16 cellular contexts compared by ENCODE assay signal in the genomic region with DNA sequence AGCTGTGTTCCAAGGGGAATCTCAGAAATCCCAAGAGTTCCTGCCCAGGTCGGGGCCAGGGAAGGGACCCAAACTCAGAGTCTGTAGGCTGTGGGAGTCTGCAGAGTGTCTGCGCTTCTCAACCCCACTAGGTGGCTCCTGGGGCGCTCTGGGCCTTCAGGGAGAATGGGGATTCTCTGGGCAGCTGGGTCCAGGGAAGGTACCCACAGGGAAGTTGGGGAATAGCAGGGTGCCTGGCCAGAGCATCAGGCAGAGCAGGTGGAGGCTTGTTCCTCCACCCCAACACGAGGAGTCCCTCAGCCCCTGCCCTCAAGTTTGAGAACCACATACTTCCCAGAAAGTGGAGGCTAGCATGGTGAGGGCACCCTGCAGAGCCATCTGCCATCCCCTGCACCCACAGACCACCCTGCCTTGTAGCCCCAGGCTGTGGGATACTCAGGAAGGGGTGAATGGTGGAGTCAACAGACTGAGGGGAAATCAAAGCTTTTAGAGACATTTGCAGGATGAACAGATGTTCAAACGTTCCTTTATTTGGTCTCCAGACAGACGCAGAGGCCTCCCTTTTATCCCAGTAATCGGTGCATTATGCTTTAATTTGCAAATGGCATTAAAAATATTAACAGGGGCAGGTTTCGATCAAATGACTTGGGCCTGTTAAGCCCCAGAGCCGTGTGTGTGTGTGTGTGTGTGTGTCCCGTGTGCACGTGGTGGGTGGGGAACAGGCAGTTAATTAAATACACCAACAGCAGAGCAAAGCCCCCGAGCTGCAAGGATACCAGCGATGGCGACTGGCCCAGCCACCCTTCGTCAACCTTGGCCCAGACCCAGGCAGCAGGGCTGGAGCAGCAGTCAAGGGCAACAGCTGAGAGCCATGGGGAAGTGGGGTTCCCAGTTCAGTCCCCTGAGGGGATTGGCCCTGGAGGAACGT. TPM values are rescaled to one million over a fixed set of nuclear protein-coding genes. Genes with fewer than 3 reads are reported as not detected.
DNase-seq lines count a peak whose midpoint lies in the region; ATAC-seq and TF ChIP-seq lines count a peak whose summit lies in the region.
"Had no signal": no experiment of that assay in that cellular context is flagged by ENCODE, and none has a peak within 500 bp of the region (broad histone marks: within the 10 kb centered on the region; RNA-seq: fewer than 3 reads in every experiment).

No MANE protein-coding gene starts in this region.

- no peaks in the 10 kb centered on the region for H3K79me1 ChIP-seq in neuronal stem cell (ENCODE audit: low read depth, low read length)

- H3K9ac ChIP-seq in neuronal stem cell (ENCODE audit: low read depth, low read length, poor library complexity) (peak overlapping the region; percentile 75), colonic mucosa (ENCODE audit: low read depth in 2 of 2, low read length in 2 of 2) (no peak overlapping the region)

- peak overlapping the region; percentile 58 for H3K14ac ChIP-seq in neuronal stem cell (ENCODE audit: low read length)

- H3K4me3 ChIP-seq in body of pancreas (no peak overlapping the region), neuronal stem cell (ENCODE audit: low read length in 2 of 2) (no peak overlapping the region), colonic mucosa (no peak overlapping the region)

- TF ChIP-seq POLR2A in body of pancreas (IDR thresholded peaks at IDR 0.05) = no peak

- peak overlapping the region; percentile 59 for H3K23ac ChIP-seq in neuronal stem cell (ENCODE audit: low read depth, low read length, poor library complexity)

- H3K4me1 ChIP-seq in body of pancreas (peaks cover 64% of the 10 kb centered on the region), neuronal stem cell (ENCODE audit: control insufficient read depth in 2 of 2, insufficient read depth in 1 of 2, low read depth in 1 of 2, low read length in 2 of 2) (peaks cover 2 to 22% of the 10 kb centered on the region in 2 donors), colonic mucosa (no peaks in the 10 kb centered on the region)

- intact Hi-C loops in body of pancreas (cut with DNase I) = no loop called here
- intact Hi-C loops in colonic mucosa (cut with DNase I) = no loop called here

- peak overlapping the region; percentile 78 for H2BK5ac ChIP-seq in neuronal stem cell (ENCODE audit: low read length)

- peak overlapping the region; percentile 54 for H2BK15ac ChIP-seq in neuronal stem cell (ENCODE audit: low read length)

- WGBS in body of pancreas, 2 donors = 48 to 60% methylated on average over 13 to 16 of the region's 16 CpGs
- no CpG with 5 or more reads among the region's 16 CpGs for WGBS in neuronal stem cell (ENCODE audit: extremely low coverage in 2 of 2, insufficient read length in 2 of 2, insufficient replicate concordance in 1 of 2), 2 donors

- peak; percentile 81 for DNase-seq in DMS 273 (lab: John Stamatoyannopoulos, UW; ENCODE audit: unreplicated experiment)
- DNase-seq in NCI-H2171 treated with DMSO at 0.1 percent for 48 hours (lab: John Stamatoyannopoulos, UW) = peak; percentile 44
- DNase-seq in body of pancreas = peak; percentile 57 to 79 (median 69)
- DNase-seq in neuronal stem cell (ENCODE audit: low spot score) = no peak
- no peak for DNase-seq in colonic mucosa
- DNase-seq: activated CD4-positive, alpha-beta T cell treated with anti-CD3 and anti-CD28 coated beads, Interleukin-2, amount 50 U/mL, for 1 hour; aorta; CD4-positive, alpha-beta memory T cell; effector CD4-positive, alpha-beta T cell; glutamatergic neuron; kidney glomerular epithelial cell; naive B cell had no signal

- H3K27ac ChIP-seq in body of pancreas (peak overlapping the region in 3 of 4 donors; percentile 25 to 81 (median 48)), neuronal stem cell (replicated peaks; ENCODE audit: low read length) (no peak overlapping the region), colonic mucosa (no peak overlapping the region)

- no peak overlapping the region for H2BK12ac ChIP-seq in neuronal stem cell (ENCODE audit: low read length)

- H2BK120ac ChIP-seq in neuronal stem cell (ENCODE audit: low read depth, low read length) = no peak overlapping the region

- H3K27me3 ChIP-seq in body of pancreas (no peaks in the 10 kb centered on the region), neuronal stem cell (ENCODE audit: control insufficient read depth in 3 of 3, insufficient read depth in 3 of 3, low read depth in 1 of 3, low read length in 3 of 3) (no peaks in the 10 kb centered on the region), colonic mucosa (no peaks in the 10 kb centered on the region)

- ATAC-seq in body of pancreas (peak; percentile 45), HG03095 (IDR thresholded peaks at IDR 0.05; ENCODE audit: unreplicated experiment) (no peak), GM18517 (IDR thresholded peaks at IDR 0.05; ENCODE audit: unreplicated experiment) (no peak)
- ATAC-seq: sciatic nerve had no signal

- H3K4me2 ChIP-seq in neuronal stem cell (ENCODE audit: insufficient read depth, low read length, poor library complexity, severe bottlenecking) = no peak overlapping the region

- H4K8ac ChIP-seq in neuronal stem cell (ENCODE audit: low read depth, low read length) = no peak overlapping the region

- peak overlapping the region; percentile 86 for H4K91ac ChIP-seq in neuronal stem cell (ENCODE audit: low read depth, low read length, poor library complexity)

- H2AK5ac ChIP-seq in neuronal stem cell (ENCODE audit: low read depth, low read length) = peak overlapping the region; percentile 94

- no peak overlapping the region for H3K4ac ChIP-seq in neuronal stem cell (ENCODE audit: low read length)

- H2AFZ ChIP-seq in neuronal stem cell (ENCODE audit: low read length) = no peak overlapping the region

- H3K36me3 ChIP-seq in body of pancreas (replicated peaks in 1 of 2; ENCODE audit: insufficient read depth in 1 of 2, low read depth in 2 of 2) (no peaks in the 10 kb centered on the region), neuronal stem cell (replicated peaks in 1 of 2; ENCODE audit: control insufficient read depth in 2 of 2, insufficient read depth in 2 of 2, low read length in 2 of 2) (no peaks in the 10 kb centered on the region), colonic mucosa (no peaks in the 10 kb centered on the region)

- H3K18ac ChIP-seq in neuronal stem cell (ENCODE audit: low read length) = peak overlapping the region; percentile 27

- H3K9me3 ChIP-seq in body of pancreas (no peaks in the 10 kb centered on the region), neuronal stem cell (replicated peaks in 1 of 2; ENCODE audit: control insufficient read depth in 2 of 2, insufficient read depth in 1 of 2, low read depth in 1 of 2, low read length in 2 of 2) (no peaks in the 10 kb centered on the region), colonic mucosa (no peaks in the 10 kb centered on the region)

- TF ChIP-seq CTCF in body of pancreas (IDR thresholded peaks at IDR 0.05) (no peak), colonic mucosa (IDR thresholded peaks at IDR 0.05) (no peak)

RNA-seq across cellular contexts. Expression of gene DNAJB8, which starts 57.7 kb away (rescaled TPM):
- total RNA-seq in body of pancreas (not detected), colonic mucosa (not detected)
- not detected for polyA plus RNA-seq in neuronal stem cell (2013, experiment 1 of 2)
- not detected for polyA plus RNA-seq in neuronal stem cell (2013, experiment 2 of 2)
- total RNA-seq: aorta; CD4-positive, alpha-beta memory T cell; sciatic nerve; T-helper 1 cell treated with Interleukin-12 subunit alpha and Interleukin-12 subunit beta and Interleukin-4 antibody, amounts not matched to agents 30 ng/mL and 1 ng/mL, for 36 hours had no signal
- polyA plus RNA-seq: aorta; CD4-positive, alpha-beta memory T cell had no signal

Comparison
In these comparisons a context has a peak if more than half of its experiments do, and no peak if none do; other contexts are left out.
1. DNase-seq: peak in DMS 273 (single experiment), NCI-H2171 treated with DMSO at 0.1 percent for 48 hours (single experiment) and body of pancreas (4 of 4); none in neuronal stem cell (single experiment) and colonic mucosa (single experiment).
2. H3K27ac ChIP-seq: peak in body of pancreas (3 of 4); none in neuronal stem cell (single experiment) and colonic mucosa (single experiment).